Comparison of ENCODE assay signal across 17 cellular contexts in the genomic region with DNA sequence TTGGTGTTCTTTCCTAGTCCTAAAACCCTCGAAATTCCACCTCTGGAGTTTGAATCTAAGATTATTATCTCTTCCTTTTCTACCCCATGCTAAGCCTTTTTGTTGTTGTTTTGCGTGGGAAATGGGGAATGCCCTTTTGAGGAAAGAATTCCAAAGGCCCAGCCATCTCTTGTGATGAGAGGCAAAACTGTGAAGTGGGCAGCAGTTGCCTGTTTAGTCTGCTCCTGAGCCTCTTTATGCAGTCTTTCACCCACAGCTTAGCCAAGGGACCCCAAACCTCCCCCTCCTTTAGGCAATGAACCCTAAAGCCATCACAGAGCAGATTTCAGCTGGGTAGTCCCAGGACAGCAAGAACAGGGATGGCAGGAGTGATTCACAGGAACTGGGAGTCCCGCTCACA.
A peak's percentile ranks its signal among the peaks of the same experiment; 100 is the strongest.
DNase-seq lines count a peak whose midpoint lies in the region; ATAC-seq and TF ChIP-seq lines count a peak whose summit lies in the region.
"Had no signal": no experiment of that assay in that cellular context is flagged by ENCODE, and none has a peak within 500 bp of the region (broad histone marks: within the 10 kb centered on the region; RNA-seq: fewer than 3 reads in every experiment).

No MANE protein-coding gene starts in this region.

- peak overlapping the region; percentile 95 to 100 (median 98) for H3K27ac Mint-ChIP-seq in H9
- peak overlapping the region; percentile 99 for H3K27ac Mint-ChIP-seq in WTC11
- H3K27ac Mint-ChIP-seq: activated CD8-positive, alpha-beta memory T cell treated with anti-CD3 and anti-CD28 coated beads, Interleukin-2, amount 10 ng/mL, durations not matched to agents 7 days and 5 days; natural killer cell had no signal

- H2BK20ac ChIP-seq in H9 (ENCODE audit: low read depth, low read length, poor library complexity, severe bottlenecking), result no peak overlapping the region

- H3K56ac ChIP-seq in H9 (ENCODE audit: insufficient read length, low read depth, low read length), result no peak overlapping the region

- TF ChIP-seq POLR2A in upper lobe of left lung (IDR thresholded peaks at IDR 0.05), result no peak

- H3K4me2 ChIP-seq in H9 (ENCODE audit: insufficient read depth, insufficient read length, low read length) (no peak overlapping the region), parathyroid adenoma (ENCODE audit: low read length) (peak overlapping the region; percentile 20)

- no peak overlapping the region for H3K23ac ChIP-seq in H9 (ENCODE audit: insufficient read length, low read depth, low read length)

- H3K23me2 ChIP-seq in H9 (ENCODE audit: insufficient read length, low read depth, low read length, poor library complexity, severe bottlenecking), result peaks cover 5% of the 10 kb centered on the region

- no peak overlapping the region for H4K5ac ChIP-seq in H9 (ENCODE audit: insufficient read length, low read depth, low read length)

- H3K4me1 ChIP-seq in H9 (ENCODE audit: insufficient read depth, low read length) (no peaks in the 10 kb centered on the region; the same call in 1 of the 2 replicates), iPS-18a (ENCODE audit: control insufficient read depth, low read depth, low read length) (peaks cover 23% of the 10 kb centered on the region), parathyroid adenoma (peaks cover 39% of the 10 kb centered on the region), upper lobe of left lung (peaks cover 0 to 23% (median 15%) of the 10 kb centered on the region in 4 donors)

- no peak overlapping the region for H2AFZ ChIP-seq in H9 (ENCODE audit: low read length)
- H2AFZ ChIP-seq in parathyroid adenoma, result no peak overlapping the region

- H3K14ac ChIP-seq in H9 (ENCODE audit: insufficient read depth, low read length), result peak overlapping the region; percentile 75; the same call in 1 of the 2 replicates

- intact Hi-C loops in posterior vena cava (cut with DNase I), result no loop called here

- no peak overlapping the region for H3K9ac ChIP-seq in H9 (ENCODE audit: extremely low read depth, insufficient read length, low read length)
- H3K9ac ChIP-seq in iPS-18a (ENCODE audit: low read length), result peak overlapping the region; percentile 51
- H3K9ac ChIP-seq in parathyroid adenoma, result no peak overlapping the region

- no peaks in the 10 kb centered on the region for H3K79me1 ChIP-seq in H9 (ENCODE audit: insufficient read depth, low read depth, low read length, poor library complexity, severe bottlenecking)

- peak overlapping the region; percentile 53 for H2BK120ac ChIP-seq in H9 (ENCODE audit: low read depth, low read length, poor library complexity, severe bottlenecking)

- H3K36me3 Mint-ChIP-seq in H9 (ENCODE audit: insufficient read depth in 1 of 3, low read depth in 3 of 3) (peaks cover 6 to 19% (median 13%) of the 10 kb centered on the region in 3 experiments; a peak in 6 of 7 replicates), WTC11 (peaks cover 6% of the 10 kb centered on the region)
- H3K36me3 Mint-ChIP-seq: activated CD8-positive, alpha-beta memory T cell treated with anti-CD3 and anti-CD28 coated beads, Interleukin-2, amount 10 ng/mL, durations not matched to agents 7 days and 5 days; natural killer cell had no signal

- peak overlapping the region; percentile 71 for H3K18ac ChIP-seq in H9 (ENCODE audit: insufficient read length, low read depth, low read length)

- POLR2A ChIA-PET in WTC11 (lab: Charles Lee), result interaction anchor here (0.9 to 1.8 kb wide), 11 partner anchors 14 to 200 kb away, joined by 3 to 9 read pairs (median 5); a partner anchor contains a TSS

- no peak overlapping the region for H4K8ac ChIP-seq in H9 (replicated peaks; ENCODE audit: insufficient read length, low read depth, low read length)

- peak overlapping the region; percentile 77 for H2BK12ac ChIP-seq in H9 (ENCODE audit: insufficient read length, low read depth, low read length)

- DNase-seq in H9 (no peak), WTC11 (ENCODE audit: low spot score) (no peak), pons (ENCODE audit: low spot score) (no peak), posterior vena cava (ENCODE audit: low spot score) (no peak), upper lobe of left lung (no peak)
- DNase-seq: activated CD4-positive, alpha-beta T cell treated with anti-CD3 and anti-CD28 coated beads for 4 hours; activated CD8-positive, alpha-beta memory T cell treated with anti-CD3 and anti-CD28 coated beads, Interleukin-2, amount 10 ng/mL, durations not matched to agents 7 days and 5 days; AML-193; dorsolateral prefrontal cortex; KBM-7; natural killer cell; NCI-H187 treated with DMSO at 0.1 percent for 48 hours; NCI-H345 had no signal

- peak overlapping the region; percentile 89 for H3K27ac ChIP-seq in H9 (ENCODE audit: insufficient read length, low read depth, low read length)
- peak overlapping the region; percentile 90 for H3K27ac ChIP-seq in iPS-18a (ENCODE audit: low read length)
- H3K27ac ChIP-seq in parathyroid adenoma, result peak overlapping the region; percentile 16
- no peak overlapping the region for H3K27ac ChIP-seq in upper lobe of left lung
- H3K27ac ChIP-seq: dorsolateral prefrontal cortex had no signal

- H2BK5ac ChIP-seq in H9 (ENCODE audit: insufficient read length, low read length), result peak overlapping the region; percentile 89

- H3K4me3 ChIP-seq in iPS-18a (ENCODE audit: low read length) (peak overlapping the region; percentile 87), parathyroid adenoma (ENCODE audit: low read depth, low read length) (no peak overlapping the region), upper lobe of left lung (no peak overlapping the region)
- H3K4me3 ChIP-seq: Peyer's patch had no signal

- H4K20me1 ChIP-seq in H9 (ENCODE audit: control insufficient read depth, insufficient read depth, insufficient read length), result no peaks in the 10 kb centered on the region

- no peak overlapping the region for H2BK15ac ChIP-seq in H9 (ENCODE audit: low read depth, low read length)

- H3K4me3 Mint-ChIP-seq in H9, result peak overlapping the region; percentile 57 to 93; a peak in 4 of 5 replicates
- H3K4me3 Mint-ChIP-seq in WTC11, result peak overlapping the region; percentile 99
- H3K4me3 Mint-ChIP-seq: activated CD8-positive, alpha-beta memory T cell treated with anti-CD3 and anti-CD28 coated beads, Interleukin-2, amount 10 ng/mL, durations not matched to agents 7 days and 5 days; natural killer cell had no signal

- H3K27me3 Mint-ChIP-seq in H9 (ENCODE audit: low read depth) (no peaks in the 10 kb centered on the region), WTC11 (ENCODE audit: low read depth) (no peaks in the 10 kb centered on the region)
- H3K27me3 Mint-ChIP-seq: activated CD8-positive, alpha-beta memory T cell treated with anti-CD3 and anti-CD28 coated beads, Interleukin-2, amount 10 ng/mL, durations not matched to agents 7 days and 5 days had no signal

- H3K4me1 Mint-ChIP-seq in H9 (peaks cover 43 to 51% of the 10 kb centered on the region in 2 experiments), WTC11 (peaks cover 69% of the 10 kb centered on the region)

- H3K9me3 ChIP-seq in H9 (ENCODE audit: control insufficient read depth, low read depth, low read length) (no peaks in the 10 kb centered on the region), iPS-18a (ENCODE audit: control insufficient read depth, low read depth, low read length) (no peaks in the 10 kb centered on the region), parathyroid adenoma (ENCODE audit: control insufficient read depth, low read length) (no peaks in the 10 kb centered on the region), upper lobe of left lung (no peaks in the 10 kb centered on the region)
- H3K9me3 ChIP-seq: Peyer's patch had no signal

- H3K36me3 ChIP-seq in iPS-18a (ENCODE audit: control insufficient read depth, low read depth, low read length), result peaks cover under 1% of the 10 kb centered on the region
- H3K36me3 ChIP-seq in parathyroid adenoma (ENCODE audit: control insufficient read depth, insufficient read depth, low read length), result no peaks in the 10 kb centered on the region
- H3K36me3 ChIP-seq in upper lobe of left lung, result no peaks in the 10 kb centered on the region

- CTCF ChIA-PET in WTC11 (lab: Charles Lee), result interaction anchor here (0.6 to 4.7 kb wide), 16 partner anchors 9 to 1035 kb away, joined by 3 to 54 read pairs (median 6); a partner anchor contains a TSS

- WGBS in H9 (ENCODE audit: extremely low coverage, insufficient read length, low lambda C conversion rate), result no CpG with 5 or more reads among the region's 3 CpGs
- WGBS in upper lobe of left lung, 2 donors, result 79 to 81% methylated on average over 3 of the region's 3 CpGs

- ATAC-seq in WTC11, result peak; percentile 9
- ATAC-seq in GM21390 (IDR thresholded peaks at IDR 0.05; ENCODE audit: unreplicated experiment), result no peak
- no peak for ATAC-seq in upper lobe of left lung (ENCODE audit: low FRiP score in 2 of 2)
- ATAC-seq: activated CD8-positive, alpha-beta memory T cell treated with anti-CD3 and anti-CD28 coated beads, Interleukin-2, amount 10 ng/mL, durations not matched to agents 7 days and 5 days; natural killer cell had no signal

- TF ChIP-seq EP300 in upper lobe of left lung (IDR thresholded peaks at IDR 0.05), result no peak

- H3K27me3 ChIP-seq in H9 (ENCODE audit: insufficient read depth, low read length) (no peaks in the 10 kb centered on the region), iPS-18a (ENCODE audit: control insufficient read depth, insufficient read depth, low read length) (no peaks in the 10 kb centered on the region), parathyroid adenoma (ENCODE audit: control insufficient read depth, insufficient read depth, low read length) (no peaks in the 10 kb centered on the region), upper lobe of left lung (no peaks in the 10 kb centered on the region)
- H3K27me3 ChIP-seq: dorsolateral prefrontal cortex, Peyer's patch had no signal

- H4K91ac ChIP-seq in H9 (ENCODE audit: insufficient read length, low read depth, low read length), result no peak overlapping the region

- H3T11ph ChIP-seq in H9 (ENCODE audit: low read length), result no peak overlapping the region

- no peak for TF ChIP-seq CTCF in H9 (conservative IDR thresholded peaks at IDR 0.05)
- TF ChIP-seq CTCF in WTC11 (IDR thresholded peaks at IDR 0.05), result no peak
- no peak for TF ChIP-seq CTCF in parathyroid adenoma (IDR thresholded peaks at IDR 0.05)
- TF ChIP-seq CTCF in upper lobe of left lung (IDR thresholded peaks at IDR 0.05), result no peak

- no peak overlapping the region for H3K4ac ChIP-seq in H9 (ENCODE audit: low read depth, low read length)

- H2AK5ac ChIP-seq in H9 (ENCODE audit: insufficient read length, low read length), result no peak overlapping the region

- H3K9me3 Mint-ChIP-seq in H9 (no peaks in the 10 kb centered on the region), WTC11 (no peaks in the 10 kb centered on the region)
- H3K9me3 Mint-ChIP-seq: natural killer cell had no signal

- H3K79me2 ChIP-seq in H9 (ENCODE audit: insufficient read depth, low read length) (peaks cover 22% of the 10 kb centered on the region; the same call in 1 of the 2 replicates), parathyroid adenoma (peaks cover 76% of the 10 kb centered on the region)

TF ChIP-seq in WTC11, 78 proteins besides CTCF, POLR2A, EP300 and RAD21 (continues in another document):
- TF ChIP-seq NFATC4 (CRISPR knock-in tag; IDR thresholded peaks at IDR 0.05), result no peak

Comparison
In these comparisons a context has a peak if more than half of its experiments do, and no peak if none do; other contexts are left out.
1. H3K27ac ChIP-seq: peak in H9 (single experiment), iPS-18a (single experiment) and parathyroid adenoma (single experiment); none in upper lobe of left lung (0 of 4).